In the genomic region with DNA sequence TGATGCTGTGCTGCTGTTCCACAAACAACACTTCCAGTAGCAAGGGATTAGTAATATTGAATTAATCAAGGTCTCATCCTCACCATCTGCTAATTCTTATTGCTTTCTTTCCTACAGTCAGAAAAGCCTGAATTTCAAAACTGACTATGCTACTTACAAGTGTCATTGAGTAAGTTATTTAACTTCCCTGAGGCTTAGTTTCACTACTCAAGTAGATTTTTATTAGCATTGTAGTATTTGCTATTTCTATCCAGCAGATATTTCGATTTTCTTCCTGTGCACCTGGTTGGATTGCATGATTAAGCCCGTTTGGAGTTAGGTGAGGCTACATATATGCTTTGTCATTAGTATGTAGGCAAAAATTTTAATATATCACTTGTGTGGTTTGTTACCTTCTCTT, we compare ENCODE assay signal across 17 cellular contexts.
DNase-seq lines count a peak whose midpoint lies in the region; ATAC-seq and TF ChIP-seq lines count a peak whose summit lies in the region.
"Had no signal": no experiment of that assay in that cellular context is flagged by ENCODE, and none has a peak within 500 bp of the region (broad histone marks: within the 10 kb centered on the region; RNA-seq: fewer than 3 reads in every experiment).

No MANE protein-coding gene starts in this region.

- peak; percentile 77 for ATAC-seq in left lung
- no peak for ATAC-seq in GM19023 (IDR thresholded peaks at IDR 0.05; ENCODE audit: unreplicated experiment)
- ATAC-seq: A549; CD8-positive, alpha-beta T cell; GM12878 had no signal

- H3K36me3 ChIP-seq in left lung: no peaks in the 10 kb centered on the region
- H3K36me3 ChIP-seq: BLaER1 treated with 17β-estradiol and CSF1 and Interleukin-3, amounts not matched to agents 10 nM and 100 nM had no signal

- DNase-seq in NCI-H82 (lab: John Stamatoyannopoulos, UW) (peak; percentile 67), NCI-H82 treated with DMSO at 0.1 percent for 48 hours (lab: John Stamatoyannopoulos, UW; ENCODE audit: unreplicated experiment) (no peak), left lung (no peak), T-helper 2 cell (no peak)
- DNase-seq: AML-193; Caco-2; Calu3; CD4-positive, alpha-beta T cell; CD8-positive, alpha-beta T cell; DMS79 treated with DMSO at 0.1 percent for 48 hours; GDM1 had no signal

- H3K27me3 ChIP-seq in left lung: no peaks in the 10 kb centered on the region
- H3K27me3 ChIP-seq: BLaER1 treated with 17β-estradiol and CSF1 and Interleukin-3, amounts not matched to agents 10 nM and 100 nM had no signal

- no peak overlapping the region for H3K27ac ChIP-seq in left lung
- H3K27ac ChIP-seq: 22Rv1; A549; BLaER1 treated with 17β-estradiol and CSF1 and Interleukin-3, amounts not matched to agents 10 nM and 100 nM; C4-2B had no signal

- peaks cover 0 to under 1% of the 10 kb centered on the region in 2 donors for H3K9me3 ChIP-seq in left lung
- H3K9me3 ChIP-seq: A549; BLaER1 treated with 17β-estradiol and CSF1 and Interleukin-3, amounts not matched to agents 10 nM and 100 nM; Caco-2 had no signal

- no peak for TF ChIP-seq CTCF in left lung (IDR thresholded peaks at IDR 0.05)

- no peak overlapping the region for H3K4me3 ChIP-seq in left lung
- H3K4me3 ChIP-seq: A549; BLaER1 treated with 17β-estradiol and CSF1 and Interleukin-3, amounts not matched to agents 10 nM and 100 nM; GM12878 had no signal

- peaks cover 0 to 3% of the 10 kb centered on the region in 2 donors for H3K4me1 ChIP-seq in left lung
- H3K4me1 ChIP-seq: A549; BLaER1 treated with 17β-estradiol and CSF1 and Interleukin-3, amounts not matched to agents 10 nM and 100 nM; Caco-2 had no signal

- intact Hi-C loops in left lung (cut with DNase I): no loop called here
